ENCODE assay signal across 1 cellular context in genomic region chr19:43465468-43466120, GRCh38.
TF ChIP-seq lines count a peak whose summit lies in the region.

TSS of gene LYPD3 (minus strand) at chr19:43465608. CDS start at chr19:43465571, 37 bp downstream.

TF ChIP-seq in GM23338, 12 proteins besides CTCF, POLR2A, EP300 and RAD21 (continued from another document):
- TF ChIP-seq REST (IDR thresholded peaks at IDR 0.05; ENCODE audit: unreplicated experiment) (no peak), ZNF114 (CRISPR knock-in tag; IDR thresholded peaks at IDR 0.05) (no peak)
